In genomic region chr12:121512561-121512960, GRCh38 we compare ENCODE assay signal across 18 cellular contexts.
"Had no signal": no experiment of that assay in that cellular context is flagged by ENCODE, and none has a peak within 500 bp of the region (broad histone marks: within the 10 kb centered on the region; RNA-seq: fewer than 3 reads in every experiment).

No MANE protein-coding gene starts in this region.

- H3K4me1 ChIP-seq: esophagus squamous epithelium, parathyroid adenoma, tibial nerve, vagina had no signal

- DNase-seq: activated CD4-positive, alpha-beta T cell treated with anti-CD3 and anti-CD28 coated beads for 4 hours; activated CD8-positive, alpha-beta T cell treated with anti-CD3 and anti-CD28 coated beads for 36 hours; activated naive CD4-positive, alpha-beta T cell treated with anti-CD3 and anti-CD28 coated beads, Interleukin-2, amount 10 ng/mL, durations not matched to agents 7 days and 5 days; esophagus squamous epithelium; foreskin fibroblast; head of caudate nucleus; mammary epithelial cell; mucosa of descending colon; stimulated activated CD4-positive, alpha-beta T cell treated with anti-CD3 and anti-CD28 coated beads, Interleukin-15, amount 100 ng/mL, for 24 hours; stimulated activated CD4-positive, alpha-beta T cell treated with anti-CD3 and anti-CD28 coated beads, Interleukin-4, amount 100 ng/mL, for 24 hours; SW 1271; T1000; WERI-Rb-1 had no signal

- H3K4me3 ChIP-seq: esophagus squamous epithelium, mucosa of descending colon, tibial nerve, vagina had no signal

- H3K9me3 ChIP-seq: esophagus squamous epithelium, mucosa of descending colon, tibial nerve, vagina had no signal

- H3K27me3 ChIP-seq: dorsolateral prefrontal cortex, esophagus squamous epithelium, tibial nerve, vagina had no signal

- ATAC-seq: activated CD8-positive, alpha-beta T cell treated with anti-CD3 and anti-CD28 coated beads for 36 hours; activated T-helper 17 cell treated with anti-CD3 and anti-CD28 coated beads, Interleukin-2, amount 50 U/mL, for 72 hours; mucosa of descending colon had no signal

- H3K36me3 ChIP-seq: vagina had no signal

- H3K27ac ChIP-seq: parathyroid adenoma, tibial nerve, vagina, WERI-Rb-1 had no signal
